In the genomic region with DNA sequence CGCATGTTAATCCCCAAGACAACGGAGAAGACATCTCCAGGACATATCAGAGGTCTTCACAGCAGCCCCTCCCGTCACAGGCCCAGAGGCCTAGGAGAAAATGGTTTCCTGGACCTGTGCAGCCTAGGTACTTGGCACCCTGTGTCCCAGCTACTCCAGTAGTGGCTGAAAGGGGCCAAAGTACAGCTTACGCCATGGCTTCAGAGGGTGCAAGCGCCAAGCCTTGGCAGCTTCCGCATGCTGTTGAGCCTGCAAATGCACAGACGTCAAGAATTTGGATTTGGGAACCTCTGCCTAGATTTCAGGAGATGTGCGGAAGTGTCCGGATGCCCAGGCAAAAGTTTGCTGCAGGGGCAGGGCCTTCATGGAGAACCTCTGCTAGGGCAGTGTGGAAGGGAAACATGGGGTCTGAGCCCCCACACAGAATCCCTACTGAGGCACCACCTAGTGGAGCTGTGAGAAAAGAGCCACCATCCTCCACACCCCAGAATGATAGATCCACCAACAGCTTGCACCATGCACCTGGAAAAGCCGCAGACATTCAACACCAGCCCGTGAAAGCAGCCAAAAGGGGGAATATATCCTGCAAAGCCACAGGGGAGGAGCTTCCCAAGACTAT, we compare ENCODE assay signal across 2 cellular contexts.
A peak's percentile ranks its signal among the peaks of the same experiment; 100 is the strongest.
TF ChIP-seq lines count a peak whose summit lies in the region.

No MANE protein-coding gene starts in this region.

TF ChIP-seq in H1, 55 proteins besides CTCF, POLR2A, EP300 and RAD21 (continues in another document):
- TF ChIP-seq, protein P1, sequence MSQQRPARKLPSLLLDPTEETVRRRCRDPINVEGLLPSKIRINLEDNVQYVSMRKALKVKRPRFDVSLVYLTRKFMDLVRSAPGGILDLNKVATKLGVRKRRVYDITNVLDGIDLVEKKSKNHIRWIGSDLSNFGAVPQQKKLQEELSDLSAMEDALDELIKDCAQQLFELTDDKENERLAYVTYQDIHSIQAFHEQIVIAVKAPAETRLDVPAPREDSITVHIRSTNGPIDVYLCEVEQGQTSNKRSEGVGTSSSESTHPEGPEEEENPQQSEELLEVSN (IDR thresholded peaks at IDR 0.05) = no peak
- no peak for TF ChIP-seq SIX5 (IDR thresholded peaks at IDR 0.05; ENCODE audit: low read depth, low read length)
- TF ChIP-seq YY1 (IDR thresholded peaks at IDR 0.05; ENCODE audit: low read depth, low read length) = no peak
- no peak for TF ChIP-seq KDM1A (IDR thresholded peaks at IDR 0.05; ENCODE audit: borderline replicate concordance, low read length)
- TF ChIP-seq, protein P2, sequence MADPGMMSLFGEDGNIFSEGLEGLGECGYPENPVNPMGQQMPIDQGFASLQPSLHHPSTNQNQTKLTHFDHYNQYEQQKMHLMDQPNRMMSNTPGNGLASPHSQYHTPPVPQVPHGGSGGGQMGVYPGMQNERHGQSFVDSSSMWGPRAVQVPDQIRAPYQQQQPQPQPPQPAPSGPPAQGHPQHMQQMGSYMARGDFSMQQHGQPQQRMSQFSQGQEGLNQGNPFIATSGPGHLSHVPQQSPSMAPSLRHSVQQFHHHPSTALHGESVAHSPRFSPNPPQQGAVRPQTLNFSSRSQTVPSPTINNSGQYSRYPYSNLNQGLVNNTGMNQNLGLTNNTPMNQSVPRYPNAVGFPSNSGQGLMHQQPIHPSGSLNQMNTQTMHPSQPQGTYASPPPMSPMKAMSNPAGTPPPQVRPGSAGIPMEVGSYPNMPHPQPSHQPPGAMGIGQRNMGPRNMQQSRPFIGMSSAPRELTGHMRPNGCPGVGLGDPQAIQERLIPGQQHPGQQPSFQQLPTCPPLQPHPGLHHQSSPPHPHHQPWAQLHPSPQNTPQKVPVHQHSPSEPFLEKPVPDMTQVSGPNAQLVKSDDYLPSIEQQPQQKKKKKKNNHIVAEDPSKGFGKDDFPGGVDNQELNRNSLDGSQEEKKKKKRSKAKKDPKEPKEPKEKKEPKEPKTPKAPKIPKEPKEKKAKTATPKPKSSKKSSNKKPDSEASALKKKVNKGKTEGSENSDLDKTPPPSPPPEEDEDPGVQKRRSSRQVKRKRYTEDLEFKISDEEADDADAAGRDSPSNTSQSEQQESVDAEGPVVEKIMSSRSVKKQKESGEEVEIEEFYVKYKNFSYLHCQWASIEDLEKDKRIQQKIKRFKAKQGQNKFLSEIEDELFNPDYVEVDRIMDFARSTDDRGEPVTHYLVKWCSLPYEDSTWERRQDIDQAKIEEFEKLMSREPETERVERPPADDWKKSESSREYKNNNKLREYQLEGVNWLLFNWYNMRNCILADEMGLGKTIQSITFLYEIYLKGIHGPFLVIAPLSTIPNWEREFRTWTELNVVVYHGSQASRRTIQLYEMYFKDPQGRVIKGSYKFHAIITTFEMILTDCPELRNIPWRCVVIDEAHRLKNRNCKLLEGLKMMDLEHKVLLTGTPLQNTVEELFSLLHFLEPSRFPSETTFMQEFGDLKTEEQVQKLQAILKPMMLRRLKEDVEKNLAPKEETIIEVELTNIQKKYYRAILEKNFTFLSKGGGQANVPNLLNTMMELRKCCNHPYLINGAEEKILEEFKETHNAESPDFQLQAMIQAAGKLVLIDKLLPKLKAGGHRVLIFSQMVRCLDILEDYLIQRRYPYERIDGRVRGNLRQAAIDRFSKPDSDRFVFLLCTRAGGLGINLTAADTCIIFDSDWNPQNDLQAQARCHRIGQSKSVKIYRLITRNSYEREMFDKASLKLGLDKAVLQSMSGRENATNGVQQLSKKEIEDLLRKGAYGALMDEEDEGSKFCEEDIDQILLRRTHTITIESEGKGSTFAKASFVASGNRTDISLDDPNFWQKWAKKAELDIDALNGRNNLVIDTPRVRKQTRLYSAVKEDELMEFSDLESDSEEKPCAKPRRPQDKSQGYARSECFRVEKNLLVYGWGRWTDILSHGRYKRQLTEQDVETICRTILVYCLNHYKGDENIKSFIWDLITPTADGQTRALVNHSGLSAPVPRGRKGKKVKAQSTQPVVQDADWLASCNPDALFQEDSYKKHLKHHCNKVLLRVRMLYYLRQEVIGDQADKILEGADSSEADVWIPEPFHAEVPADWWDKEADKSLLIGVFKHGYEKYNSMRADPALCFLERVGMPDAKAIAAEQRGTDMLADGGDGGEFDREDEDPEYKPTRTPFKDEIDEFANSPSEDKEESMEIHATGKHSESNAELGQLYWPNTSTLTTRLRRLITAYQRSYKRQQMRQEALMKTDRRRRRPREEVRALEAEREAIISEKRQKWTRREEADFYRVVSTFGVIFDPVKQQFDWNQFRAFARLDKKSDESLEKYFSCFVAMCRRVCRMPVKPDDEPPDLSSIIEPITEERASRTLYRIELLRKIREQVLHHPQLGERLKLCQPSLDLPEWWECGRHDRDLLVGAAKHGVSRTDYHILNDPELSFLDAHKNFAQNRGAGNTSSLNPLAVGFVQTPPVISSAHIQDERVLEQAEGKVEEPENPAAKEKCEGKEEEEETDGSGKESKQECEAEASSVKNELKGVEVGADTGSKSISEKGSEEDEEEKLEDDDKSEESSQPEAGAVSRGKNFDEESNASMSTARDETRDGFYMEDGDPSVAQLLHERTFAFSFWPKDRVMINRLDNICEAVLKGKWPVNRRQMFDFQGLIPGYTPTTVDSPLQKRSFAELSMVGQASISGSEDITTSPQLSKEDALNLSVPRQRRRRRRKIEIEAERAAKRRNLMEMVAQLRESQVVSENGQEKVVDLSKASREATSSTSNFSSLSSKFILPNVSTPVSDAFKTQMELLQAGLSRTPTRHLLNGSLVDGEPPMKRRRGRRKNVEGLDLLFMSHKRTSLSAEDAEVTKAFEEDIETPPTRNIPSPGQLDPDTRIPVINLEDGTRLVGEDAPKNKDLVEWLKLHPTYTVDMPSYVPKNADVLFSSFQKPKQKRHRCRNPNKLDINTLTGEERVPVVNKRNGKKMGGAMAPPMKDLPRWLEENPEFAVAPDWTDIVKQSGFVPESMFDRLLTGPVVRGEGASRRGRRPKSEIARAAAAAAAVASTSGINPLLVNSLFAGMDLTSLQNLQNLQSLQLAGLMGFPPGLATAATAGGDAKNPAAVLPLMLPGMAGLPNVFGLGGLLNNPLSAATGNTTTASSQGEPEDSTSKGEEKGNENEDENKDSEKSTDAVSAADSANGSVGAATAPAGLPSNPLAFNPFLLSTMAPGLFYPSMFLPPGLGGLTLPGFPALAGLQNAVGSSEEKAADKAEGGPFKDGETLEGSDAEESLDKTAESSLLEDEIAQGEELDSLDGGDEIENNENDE (IDR thresholded peaks at IDR 0.05; ENCODE audit: insufficient replicate concordance, low read length) = no peak
- TF ChIP-seq TBP (IDR thresholded peaks at IDR 0.05; ENCODE audit: low read depth, low read length) = no peak
- no peak for TF ChIP-seq FOSL1 (IDR thresholded peaks at IDR 0.05; ENCODE audit: insufficient read depth, low read depth, low read length)
- TF ChIP-seq RBBP5 (IDR thresholded peaks at IDR 0.05; ENCODE audit: borderline replicate concordance, low read depth, low read length) = no peak
- no peak for TF ChIP-seq JUND (IDR thresholded peaks at IDR 0.05; ENCODE audit: low read length)
- no peak for TF ChIP-seq BCL11A (IDR thresholded peaks at IDR 0.05; ENCODE audit: low read depth in 2 of 2, low read length in 2 of 2)
- TF ChIP-seq CTBP2 (IDR thresholded peaks at IDR 0.05; ENCODE audit: borderline replicate concordance, insufficient read depth, insufficient read length, low read length) = no peak
- no peak for TF ChIP-seq PHF8 (conservative IDR thresholded peaks at IDR 0.05; ENCODE audit: low read depth, low read length)
- TF ChIP-seq NANOG (IDR thresholded peaks at IDR 0.05; ENCODE audit: insufficient read depth, low read depth, low read length, poor library complexity, severe bottlenecking) = no peak
- TF ChIP-seq KDM5A (IDR thresholded peaks at IDR 0.05; ENCODE audit: low read length) = no peak
- no peak for TF ChIP-seq TEAD4 (IDR thresholded peaks at IDR 0.05; ENCODE audit: low read depth, low read length)
- no peak for TF ChIP-seq ZNF274 (IDR thresholded peaks at IDR 0.05; ENCODE audit: borderline replicate concordance, extremely low read depth, low read length)
- no peak for TF ChIP-seq SUZ12 (IDR thresholded peaks at IDR 0.05; ENCODE audit: low read length)

TF ChIP-seq in HepG2, 621 proteins besides CTCF, POLR2A, EP300 and RAD21:
- 0 out of 2 replicates have a peak, but pooled peaks have one; percentile 12 for TF ChIP-seq HNF4A (CRISPR knock-in tag; IDR thresholded peaks at IDR 0.05)
- no peak for TF ChIP-seq SMYD3 (CRISPR knock-in tag; IDR thresholded peaks at IDR 0.05)
- no peak for TF ChIP-seq FOXO4 (CRISPR knock-in tag; conservative IDR thresholded peaks at IDR 0.05)
- TF ChIP-seq STAG1 (CRISPR knock-in tag; IDR thresholded peaks at IDR 0.05) = peak; percentile 47
- TF ChIP-seq ZBTB33 (CRISPR knock-in tag; IDR thresholded peaks at IDR 0.05) = peak; percentile 66; the same call in 1 of the 2 replicates
- TF ChIP-seq MAF1 (CRISPR knock-in tag; IDR thresholded peaks at IDR 0.05; ENCODE audit: borderline replicate concordance) = no peak
